ENCODE assay signal across 1 cellular context in the genomic region with DNA sequence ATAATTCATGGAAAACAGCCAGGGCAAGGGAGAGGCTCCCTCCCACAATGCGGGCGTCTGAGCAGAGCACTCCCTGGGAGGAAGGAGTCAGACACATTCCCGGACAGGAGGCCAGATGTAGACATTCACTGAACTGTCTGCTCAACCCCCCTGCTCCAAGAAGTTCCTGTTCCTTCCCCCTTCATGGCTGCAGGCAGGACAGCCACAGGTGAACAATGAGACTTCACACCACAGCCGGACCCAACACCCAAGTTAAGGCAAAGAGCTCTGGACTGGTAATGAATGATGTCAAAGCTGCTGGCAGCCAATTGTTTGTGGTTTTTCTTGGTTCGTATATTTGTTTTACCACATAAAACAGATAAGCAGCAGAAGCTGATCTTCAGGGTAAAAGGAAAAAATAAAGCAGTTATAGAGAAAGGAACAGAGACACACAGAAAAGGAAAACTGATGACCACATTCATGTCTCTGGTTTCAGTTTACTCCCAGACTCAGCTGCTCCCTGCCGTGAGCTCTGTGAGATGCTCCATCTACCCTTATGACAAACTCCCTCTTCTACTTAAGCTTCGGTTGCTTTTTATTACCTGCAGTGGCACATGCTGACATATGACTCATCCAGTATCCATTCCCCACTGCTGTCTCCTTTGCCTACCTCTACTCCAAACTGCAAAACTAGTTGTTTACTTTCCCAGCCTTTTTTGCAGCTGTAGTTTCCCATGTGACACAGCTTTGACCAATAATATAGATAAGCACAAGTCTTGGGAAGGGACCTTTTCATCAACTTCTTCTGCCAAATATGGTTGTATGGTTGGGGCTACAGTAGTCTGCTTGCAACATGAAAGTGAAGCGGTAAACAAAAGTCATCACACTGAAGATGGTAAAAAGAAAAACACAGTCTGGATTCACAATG.
TF ChIP-seq lines count a peak whose summit lies in the region.

No MANE protein-coding gene starts in this region.

TF ChIP-seq in HEK293, 187 proteins besides CTCF, POLR2A, EP300 and RAD21 (continued from another document and continues in another):
- TF ChIP-seq ZNF518A (tag by site-specific recombination; conservative IDR thresholded peaks at IDR 0.05; ENCODE audit: low read depth) = no peak
- TF ChIP-seq PRDM1 (tag by site-specific recombination; IDR thresholded peaks at IDR 0.05) = peak; percentile 95
- TF ChIP-seq KLF10 (tag by site-specific recombination; IDR thresholded peaks at IDR 0.05) = no peak
- TF ChIP-seq ZNF843 (tag by site-specific recombination; IDR thresholded peaks at IDR 0.05) = peak; percentile 83
- TF ChIP-seq PRDM10 (tag by site-specific recombination; IDR thresholded peaks at IDR 0.05) = peak; percentile 82
- TF ChIP-seq KLF1 (tag by site-specific recombination; IDR thresholded peaks at IDR 0.05) = no peak; the same call in 1 of the 2 replicates
- TF ChIP-seq ZNF777 (tag by site-specific recombination; IDR thresholded peaks at IDR 0.05; ENCODE audit: borderline replicate concordance) = no peak
- TF ChIP-seq ZNF510 (tag by site-specific recombination; IDR thresholded peaks at IDR 0.05; ENCODE audit: insufficient replicate concordance) = no peak
- TF ChIP-seq ZNF776 (tag by site-specific recombination; IDR thresholded peaks at IDR 0.05; ENCODE audit: borderline replicate concordance) = no peak
- TF ChIP-seq SETDB1 (IDR thresholded peaks at IDR 0.05; ENCODE audit: insufficient read length, low read length) = peak; percentile 43
- no peak for TF ChIP-seq ZNF585B (tag by site-specific recombination; IDR thresholded peaks at IDR 0.05)
- TF ChIP-seq ZEB2 (tag by site-specific recombination; IDR thresholded peaks at IDR 0.05) = peak; percentile 84
- TF ChIP-seq ZNF138 (tag by site-specific recombination; IDR thresholded peaks at IDR 0.05; ENCODE audit: borderline replicate concordance) = no peak
- TF ChIP-seq ZNF324 (tag by site-specific recombination; IDR thresholded peaks at IDR 0.05) = no peak
- TF ChIP-seq ZNF239 (tag by site-specific recombination; IDR thresholded peaks at IDR 0.05) = no peak
- TF ChIP-seq REPIN1 (tag by site-specific recombination; IDR thresholded peaks at IDR 0.05; ENCODE audit: low read depth) = no peak
- peak; percentile 79 for TF ChIP-seq ZBTB6 (tag by site-specific recombination; IDR thresholded peaks at IDR 0.05)
- no peak for TF ChIP-seq ZNF501 (tag by site-specific recombination; IDR thresholded peaks at IDR 0.05)
- TF ChIP-seq ZBTB17 (tag by site-specific recombination; IDR thresholded peaks at IDR 0.05) = peak; percentile 82
- TF ChIP-seq KLF8 (tag by site-specific recombination; IDR thresholded peaks at IDR 0.05) = peak; percentile 52; the same call in 1 of the 2 replicates
- TF ChIP-seq PATZ1 (tag by site-specific recombination; IDR thresholded peaks at IDR 0.05) = peak; percentile 52; the same call in 1 of the 2 replicates
- 0 out of 2 replicates have a peak, but pooled peaks have one; percentile 57 for TF ChIP-seq IKZF3 (tag by site-specific recombination; IDR thresholded peaks at IDR 0.05)
- peak; percentile 73; the same call in 1 of the 2 replicates for TF ChIP-seq ZSCAN5A (tag by site-specific recombination; IDR thresholded peaks at IDR 0.05)
- no peak for TF ChIP-seq YY1 (tag by site-specific recombination; IDR thresholded peaks at IDR 0.05)
- no peak for TF ChIP-seq HOXA7 (CRISPR knock-in tag; IDR thresholded peaks at IDR 0.05; ENCODE audit: borderline replicate concordance)
- peak; percentile 93 for TF ChIP-seq SP7 (tag by site-specific recombination; IDR thresholded peaks at IDR 0.05)
- TF ChIP-seq ZNF791 (tag by site-specific recombination; IDR thresholded peaks at IDR 0.05) = no peak
- peak; percentile 27; the same call in 1 of the 2 replicates for TF ChIP-seq ZNF398 (tag by site-specific recombination; IDR thresholded peaks at IDR 0.05)
- TF ChIP-seq, protein P1, sequence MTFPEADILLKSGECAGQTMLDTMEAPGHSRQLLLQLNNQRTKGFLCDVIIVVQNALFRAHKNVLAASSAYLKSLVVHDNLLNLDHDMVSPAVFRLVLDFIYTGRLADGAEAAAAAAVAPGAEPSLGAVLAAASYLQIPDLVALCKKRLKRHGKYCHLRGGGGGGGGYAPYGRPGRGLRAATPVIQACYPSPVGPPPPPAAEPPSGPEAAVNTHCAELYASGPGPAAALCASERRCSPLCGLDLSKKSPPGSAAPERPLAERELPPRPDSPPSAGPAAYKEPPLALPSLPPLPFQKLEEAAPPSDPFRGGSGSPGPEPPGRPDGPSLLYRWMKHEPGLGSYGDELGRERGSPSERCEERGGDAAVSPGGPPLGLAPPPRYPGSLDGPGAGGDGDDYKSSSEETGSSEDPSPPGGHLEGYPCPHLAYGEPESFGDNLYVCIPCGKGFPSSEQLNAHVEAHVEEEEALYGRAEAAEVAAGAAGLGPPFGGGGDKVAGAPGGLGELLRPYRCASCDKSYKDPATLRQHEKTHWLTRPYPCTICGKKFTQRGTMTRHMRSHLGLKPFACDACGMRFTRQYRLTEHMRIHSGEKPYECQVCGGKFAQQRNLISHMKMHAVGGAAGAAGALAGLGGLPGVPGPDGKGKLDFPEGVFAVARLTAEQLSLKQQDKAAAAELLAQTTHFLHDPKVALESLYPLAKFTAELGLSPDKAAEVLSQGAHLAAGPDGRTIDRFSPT (tag by site-specific recombination; IDR thresholded peaks at IDR 0.05) = peak; percentile 80
- no peak for TF ChIP-seq ZNF121 (tag by site-specific recombination; IDR thresholded peaks at IDR 0.05)
- TF ChIP-seq, protein P2, sequence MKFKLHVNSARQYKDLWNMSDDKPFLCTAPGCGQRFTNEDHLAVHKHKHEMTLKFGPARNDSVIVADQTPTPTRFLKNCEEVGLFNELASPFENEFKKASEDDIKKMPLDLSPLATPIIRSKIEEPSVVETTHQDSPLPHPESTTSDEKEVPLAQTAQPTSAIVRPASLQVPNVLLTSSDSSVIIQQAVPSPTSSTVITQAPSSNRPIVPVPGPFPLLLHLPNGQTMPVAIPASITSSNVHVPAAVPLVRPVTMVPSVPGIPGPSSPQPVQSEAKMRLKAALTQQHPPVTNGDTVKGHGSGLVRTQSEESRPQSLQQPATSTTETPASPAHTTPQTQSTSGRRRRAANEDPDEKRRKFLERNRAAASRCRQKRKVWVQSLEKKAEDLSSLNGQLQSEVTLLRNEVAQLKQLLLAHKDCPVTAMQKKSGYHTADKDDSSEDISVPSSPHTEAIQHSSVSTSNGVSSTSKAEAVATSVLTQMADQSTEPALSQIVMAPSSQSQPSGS (tag by site-specific recombination; IDR thresholded peaks at IDR 0.05; ENCODE audit: low read depth) = peak; percentile 38
- no peak for TF ChIP-seq ZNF621 (tag by site-specific recombination; IDR thresholded peaks at IDR 0.05)
- TF ChIP-seq ZNF24 (tag by site-specific recombination; IDR thresholded peaks at IDR 0.05) = peak; percentile 84
